9 cellular contexts compared by ENCODE assay signal in genomic region chr20:3045042-3045815, GRCh38. TPM values are rescaled to one million over a fixed set of nuclear protein-coding genes. Genes with fewer than 3 reads are reported as not detected.
A peak's percentile ranks its signal among the peaks of the same experiment; 100 is the strongest.
DNase-seq lines count a peak whose midpoint lies in the region; ATAC-seq, FAIRE-seq and TF ChIP-seq lines count a peak whose summit lies in the region.
"Had no signal": no experiment of that assay in that cellular context is flagged by ENCODE, and none has a peak within 500 bp of the region (broad histone marks: within the 10 kb centered on the region; RNA-seq: fewer than 3 reads in every experiment).

No MANE protein-coding gene starts in this region.

- peak overlapping the region; percentile 83 for H3K4me3 ChIP-seq in Jurkat, Clone E6-1 (ENCODE audit: low read length)
- peak overlapping the region; percentile 63 to 94 for H3K4me3 ChIP-seq in body of pancreas

- peak overlapping the region; percentile 74 to 89 (median 84) for H3K27ac ChIP-seq in body of pancreas

- no peak for TF ChIP-seq POLR2A in body of pancreas (IDR thresholded peaks at IDR 0.05)

- H3K27me3 ChIP-seq in body of pancreas, result no peaks in the 10 kb centered on the region

- no peak for TF ChIP-seq CTCF in body of pancreas (IDR thresholded peaks at IDR 0.05)

- WGBS in body of pancreas, 2 donors, result 3% methylated on average over 17 to 23 of the region's 24 CpGs

- DNase-seq in Jurkat, Clone E6-1 (ENCODE audit: low read depth, low spot score), result no peak
- DNase-seq in SW480 (ENCODE audit: low spot score) (peak; percentile 70), body of pancreas (peak; percentile 74 to 81 (median 78)), iPS-NIHi11 (ENCODE audit: low spot score) (peak; percentile 83), smooth muscle cell of the brain vasculature (ENCODE audit: low read depth, low spot score) (peak; percentile 49), NCI-H1048 (lab: John Stamatoyannopoulos, UW) (no peak)

- peak; percentile 50 for FAIRE-seq in G401.6 (lab: Jason Lieb, UNC)

- intact Hi-C loops in body of pancreas (cut with DNase I), result no loop called here

- peaks cover 26% of the 10 kb centered on the region for H3K4me1 ChIP-seq in body of pancreas

- ATAC-seq in GM21737 (IDR thresholded peaks at IDR 0.05; ENCODE audit: unreplicated experiment) (peak; percentile 36), body of pancreas (peak; percentile 71)

- peaks cover 0 to 4% of the 10 kb centered on the region in 2 donors for H3K36me3 ChIP-seq in body of pancreas (replicated peaks in 1 of 2; ENCODE audit: insufficient read depth in 1 of 2, low read depth in 2 of 2)

- no peaks in the 10 kb centered on the region for H3K9me3 ChIP-seq in body of pancreas

RNA-seq across cellular contexts. Expression of gene MRPS26, which starts 0.6 kb away (rescaled TPM):
- polyA plus RNA-seq in Jurkat, Clone E6-1 (2012; ENCODE audit: insufficient read depth, insufficient read length), result 74.0 TPM
- total RNA-seq in body of pancreas, result 10 to 100 TPM; 28.0 to 29.0 TPM

RNA-seq across cellular contexts. Expression of gene GNRH2, which starts 1.8 kb away (rescaled TPM):
- polyA plus RNA-seq in Jurkat, Clone E6-1 (2012; ENCODE audit: insufficient read depth, insufficient read length), result not detected
- not detected for total RNA-seq in body of pancreas
- total RNA-seq: lung microvascular endothelial cell had no signal

RNA-seq across cellular contexts. Expression of gene OXT, which starts 26.2 kb away (rescaled TPM):
- polyA plus RNA-seq in Jurkat, Clone E6-1 (2012; ENCODE audit: insufficient read depth, insufficient read length), result not detected
- total RNA-seq in body of pancreas, result not detected
- total RNA-seq: lung microvascular endothelial cell had no signal

RNA-seq across cellular contexts. Expression of gene AVP, which starts 39.3 kb away (rescaled TPM):
- not detected for polyA plus RNA-seq in Jurkat, Clone E6-1 (2012; ENCODE audit: insufficient read depth, insufficient read length)
- total RNA-seq in body of pancreas, result not detected
- total RNA-seq: lung microvascular endothelial cell had no signal

Comparison
In these comparisons a context has a peak if more than half of its experiments do, and no peak if none do; other contexts are left out.
1. DNase-seq: peak in SW480 (single experiment), body of pancreas (4 of 4), iPS-NIHi11 (single experiment) and smooth muscle cell of the brain vasculature (single experiment); none in Jurkat, Clone E6-1 (single experiment) and NCI-H1048 (single experiment).